Comparison of ENCODE assay signal across 11 cellular contexts in the genomic region with DNA sequence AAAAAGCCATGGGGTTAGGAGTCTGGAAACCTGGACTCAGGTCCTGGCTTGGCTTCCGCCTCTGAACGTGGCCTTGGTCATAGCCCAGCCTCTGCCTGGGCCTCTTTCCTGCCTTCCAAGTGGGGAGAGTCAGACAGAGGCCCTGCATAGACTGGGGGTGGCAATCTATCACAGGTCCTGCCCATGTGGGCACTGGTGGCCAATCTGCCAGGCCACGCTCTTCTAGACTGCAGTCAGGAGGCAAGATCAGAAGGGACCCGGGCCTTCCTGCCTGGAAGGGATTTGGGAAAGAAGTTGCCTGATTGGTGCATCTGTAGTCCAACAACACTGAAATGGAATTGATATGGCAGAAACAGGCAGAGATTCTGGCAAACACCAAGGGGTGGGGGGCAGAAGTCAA. TPM values are rescaled to one million over a fixed set of nuclear protein-coding genes. Genes with fewer than 3 reads are reported as not detected.
"Had no signal": no experiment of that assay in that cellular context is flagged by ENCODE, and none has a peak within 500 bp of the region (broad histone marks: within the 10 kb centered on the region; RNA-seq: fewer than 3 reads in every experiment).

No MANE protein-coding gene starts in this region.

- H3K9ac ChIP-seq: GM23248 had no signal

- H3K27me3 Mint-ChIP-seq: IgD-negative memory B cell had no signal

- ATAC-seq: HCT116, HepG2 had no signal

- DNase-seq: GM23248, GOT3, H7, HFFc6 had no signal

- H3K27ac Mint-ChIP-seq: HFFc6, IgD-negative memory B cell had no signal

- H3K9me3 ChIP-seq: HAP-1 had no signal

- H3K4me1 ChIP-seq: HAP-1 had no signal

- FAIRE-seq: HepG2 had no signal

- H3K36me3 ChIP-seq: HAP-1 had no signal

- H3K4me3 ChIP-seq: GM23248, HAP-1 had no signal

- H3K4me1 Mint-ChIP-seq: IgD-negative memory B cell had no signal

- H3K27ac ChIP-seq: GM23248, HL-60 had no signal

- H3K4me3 Mint-ChIP-seq: HFFc6, IgD-negative memory B cell had no signal

- H2AFZ ChIP-seq: GM23248 had no signal

RNA-seq across cellular contexts. Expression of a gene that starts 46.1 kb away (rescaled TPM):
- total RNA-seq: GM23248, H4, H7, HepG2, HFFc6, HT1080 had no signal
